Comparison of ENCODE assay signal across 8 cellular contexts in genomic region chr15:66505430-66505811, GRCh38. TPM values are rescaled to one million over a fixed set of nuclear protein-coding genes. Genes with fewer than 3 reads are reported as not detected.
A peak's percentile ranks its signal among the peaks of the same experiment; 100 is the strongest.
DNase-seq lines count a peak whose midpoint lies in the region; ATAC-seq and TF ChIP-seq lines count a peak whose summit lies in the region.

No MANE protein-coding gene starts in this region.

- H3K9ac ChIP-seq in ES-I3 (ENCODE audit: low read depth, low read length), result peak overlapping the region; percentile 98

- peaks cover 34 to 44% of the 10 kb centered on the region in 2 donors for H3K36me3 Mint-ChIP-seq in activated naive CD4-positive, alpha-beta T cell treated with anti-CD3 and anti-CD28 coated beads, Interleukin-2, amount 50 U/mL, for 72 hours

- peak overlapping the region; percentile 81 for H3K4me3 ChIP-seq in suprapubic skin

- no peak for TF ChIP-seq EP300 in suprapubic skin (IDR thresholded peaks at IDR 0.05)

- peak overlapping the region; percentile 84 for H3K27ac ChIP-seq in suprapubic skin

- no peak for TF ChIP-seq CTCF in suprapubic skin (IDR thresholded peaks at IDR 0.05)

- 0% methylated on average over 13 of the region's 13 CpGs for WGBS in suprapubic skin

- H3K36me3 ChIP-seq in ES-I3 (ENCODE audit: insufficient read depth, low read length) (peaks cover 35% of the 10 kb centered on the region), suprapubic skin (peaks cover 25% of the 10 kb centered on the region)

- H3K4me1 ChIP-seq in ES-I3 (ENCODE audit: insufficient read depth, low read length) (peaks cover 5% of the 10 kb centered on the region; the same call in 1 of the 2 replicates), suprapubic skin (peaks cover 38% of the 10 kb centered on the region)

- DNase-seq in activated naive CD4-positive, alpha-beta T cell treated with anti-CD3 and anti-CD28 coated beads, Interleukin-2, amount 50 U/mL, for 72 hours (ENCODE audit: low spot score in 2 of 2), result no peak
- peak; percentile 72 for DNase-seq in iris pigment epithelial cell (ENCODE audit: low read depth)
- DNase-seq in suprapubic skin (ENCODE audit: low spot score in 2 of 2), result no peak
- DNase-seq in erythroblast (lab: John Stamatoyannopoulos, UW), result no peak
- DNase-seq in NCI-H2196 treated with DMSO at 0.1 percent for 48 hours (lab: John Stamatoyannopoulos, UW; ENCODE audit: unreplicated experiment), result no peak
- no peak for DNase-seq in AG08396 (ENCODE audit: low spot score)

- H3K9me3 Mint-ChIP-seq in activated naive CD4-positive, alpha-beta T cell treated with anti-CD3 and anti-CD28 coated beads, Interleukin-2, amount 50 U/mL, for 72 hours, result no peaks in the 10 kb centered on the region

- H3K27me3 ChIP-seq in suprapubic skin, result no peaks in the 10 kb centered on the region

- peak overlapping the region; percentile 95 to 100 for H3K27ac Mint-ChIP-seq in activated naive CD4-positive, alpha-beta T cell treated with anti-CD3 and anti-CD28 coated beads, Interleukin-2, amount 50 U/mL, for 72 hours

- ATAC-seq in HG02885 (IDR thresholded peaks at IDR 0.05; ENCODE audit: poor library complexity, unreplicated experiment), result peak; percentile 31
- ATAC-seq in activated naive CD4-positive, alpha-beta T cell treated with anti-CD3 and anti-CD28 coated beads, Interleukin-2, amount 50 U/mL, for 72 hours, result peak in 1 of 2 donors; percentile 23

- H3K9me3 ChIP-seq in ES-I3 (ENCODE audit: control insufficient read depth, insufficient read depth, low read length) (no peaks in the 10 kb centered on the region), suprapubic skin (no peaks in the 10 kb centered on the region)

- TF ChIP-seq POLR2A in suprapubic skin (IDR thresholded peaks at IDR 0.05) (no peak), erythroblast (IDR thresholded peaks at IDR 0.05; ENCODE audit: low read length) (no peak)

RNA-seq across cellular contexts. Expression of gene ZWILCH, which starts 0.3 kb away (rescaled TPM):
- total RNA-seq in activated naive CD4-positive, alpha-beta T cell treated with anti-CD3 and anti-CD28 coated beads, Interleukin-2, amount 50 U/mL, for 72 hours, result 10 to 100 TPM; 28.1 to 40.9 TPM
- 1 to 10 TPM; 4.7 to 8.9 (median 5.1) TPM for total RNA-seq in suprapubic skin

RNA-seq across cellular contexts. Expression of gene RPL4, which starts 0.8 kb away (rescaled TPM):
- total RNA-seq in activated naive CD4-positive, alpha-beta T cell treated with anti-CD3 and anti-CD28 coated beads, Interleukin-2, amount 50 U/mL, for 72 hours, result 1,000 to 10,000 TPM; 3,813 to 4,802 TPM
- total RNA-seq in suprapubic skin, result 1,000 to 10,000 TPM; 3,240 to 5,495 (median 4,865) TPM

RNA-seq across cellular contexts. Expression of gene SNAPC5, which starts 7.9 kb away (rescaled TPM):
- total RNA-seq in activated naive CD4-positive, alpha-beta T cell treated with anti-CD3 and anti-CD28 coated beads, Interleukin-2, amount 50 U/mL, for 72 hours, result 10 to 100 TPM; 18.9 to 27.7 TPM
- total RNA-seq in suprapubic skin, result 10 to 100 TPM in 3 of 4 donors, 1 to 10 TPM in 1; 9.9 to 26.8 (median 17.3) TPM
